Comparison of ENCODE assay signal across 7 cellular contexts in the genomic region with DNA sequence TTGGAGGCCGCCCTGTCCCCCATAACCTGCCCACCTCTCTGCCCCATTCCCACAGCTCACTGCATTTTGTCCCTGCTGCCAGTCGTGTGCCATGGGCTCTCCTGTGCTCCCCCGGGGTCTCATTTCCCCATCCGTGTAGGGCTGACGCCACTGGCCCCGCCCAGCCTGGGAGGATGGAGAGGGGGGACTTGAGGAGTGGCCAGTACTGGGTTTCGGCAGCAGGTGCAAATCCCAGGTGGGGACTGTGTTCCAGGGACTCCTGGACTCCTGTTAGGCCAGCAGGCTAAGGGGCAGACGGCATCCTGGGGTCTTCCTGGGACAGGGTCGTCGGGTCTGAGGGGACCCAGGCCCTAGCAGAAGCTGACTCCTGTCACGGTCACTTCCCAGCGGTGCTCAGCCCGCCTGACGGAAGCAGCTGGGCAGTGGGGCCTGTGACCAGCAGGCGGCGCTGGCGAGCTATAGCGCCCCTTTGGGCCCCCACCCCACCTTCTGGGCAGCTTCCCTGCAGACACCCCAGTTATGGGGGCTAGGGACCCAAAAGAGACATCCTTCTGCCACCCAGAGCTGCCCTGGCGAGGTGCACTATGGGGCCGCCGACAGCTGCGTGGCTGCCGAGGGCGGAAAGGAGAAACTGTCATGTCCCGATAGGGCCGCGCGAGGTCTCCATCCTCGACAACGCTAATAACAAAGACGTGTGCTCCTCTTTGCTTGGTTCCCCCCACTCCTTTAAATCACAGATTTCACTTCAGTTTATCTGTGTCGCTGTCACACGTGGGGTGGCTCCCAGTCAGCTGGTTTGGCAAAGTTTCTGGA.
A peak's percentile ranks its signal among the peaks of the same experiment; 100 is the strongest.
DNase-seq lines count a peak whose midpoint lies in the region; ATAC-seq and TF ChIP-seq lines count a peak whose summit lies in the region.

No MANE protein-coding gene starts in this region.

- DNase-seq in LNCaP clone FGC (ENCODE audit: low read depth) (no peak), cerebellar cortex (ENCODE audit: low spot score) (peak; percentile 52), left kidney (ENCODE audit: low read depth, low spot score) (peak; percentile 80)
- DNase-seq in activated CD4-positive, CD25-positive, alpha-beta regulatory T cell treated with anti-CD3 and anti-CD28 coated beads, Interleukin-2, amount 50 U/mL, for 16 hours (ENCODE audit: low read depth, low spot score): peak; percentile 12
- peak; percentile 66 to 74 for DNase-seq in stimulated activated CD4-positive, alpha-beta T cell treated with anti-CD3 and anti-CD28 coated beads, Interleukin-2, amount 100 ng/mL, for 24 hours

- H3K4me3 ChIP-seq in LNCaP clone FGC (ENCODE audit: low read depth, low read length): peak overlapping the region; percentile 37

- ATAC-seq in GM19324 (IDR thresholded peaks at IDR 0.05; ENCODE audit: low FRiP score, unreplicated experiment): no peak

- peak; percentile 99 for TF ChIP-seq CTCF in GM12874 (IDR thresholded peaks at IDR 0.05; ENCODE audit: insufficient read depth, low read depth, low read length)
- TF ChIP-seq CTCF in LNCaP clone FGC (IDR thresholded peaks at IDR 0.05; ENCODE audit: control insufficient read depth, extremely low read depth, insufficient read depth): peak; percentile 92
